Comparison of ENCODE assay signal across 30 cellular contexts in genomic region chr17:80437532-80437931, GRCh38. TPM values are rescaled to one million over a fixed set of nuclear protein-coding genes. Genes with fewer than 3 reads are reported as not detected.
"Had no signal": no experiment of that assay in that cellular context is flagged by ENCODE, and none has a peak within 500 bp of the region (broad histone marks: within the 10 kb centered on the region; RNA-seq: fewer than 3 reads in every experiment).

No MANE protein-coding gene starts in this region.

- H3K4me1 ChIP-seq: breast epithelium, foreskin keratinocyte, gastrocnemius medialis had no signal

- ATAC-seq: activated CD4-positive, CD25-positive, alpha-beta regulatory T cell treated with anti-CD3 and anti-CD28 coated beads, Interleukin-2, amount 50 U/mL, for 24 hours; activated CD8-positive, alpha-beta T cell treated with anti-CD3 and anti-CD28 coated beads for 36 hours; activated T-cell treated with anti-CD3 and anti-CD28 coated beads, Interleukin-2, amount 50 U/mL, for 4 hours; activated T-helper 17 cell treated with anti-CD3 and anti-CD28 coated beads, Interleukin-2, amount 50 U/mL, for 72 hours; foreskin keratinocyte; gastrocnemius medialis; T-helper 17 cell had no signal

- H3K4me3 ChIP-seq: breast epithelium, cardiac muscle cell, coronary artery, dorsolateral prefrontal cortex, gastrocnemius medialis had no signal

- H3K36me3 ChIP-seq: breast epithelium, cardiac muscle cell, gastrocnemius medialis, WERI-Rb-1 had no signal

- H3K27ac ChIP-seq: breast epithelium, cardiac muscle cell, coronary artery, dorsolateral prefrontal cortex, foreskin keratinocyte, gastrocnemius medialis, WERI-Rb-1 had no signal

- H3K27me3 ChIP-seq: breast epithelium, dorsolateral prefrontal cortex, gastrocnemius medialis had no signal

- H3K9me3 ChIP-seq: breast epithelium, gastrocnemius medialis had no signal

- DNase-seq: activated B cell treated with CpG ODN at 0.5 μM for 24 hours; activated CD4-positive, alpha-beta T cell treated with anti-CD3 and anti-CD28 coated beads for 48 hours; activated CD4-positive, alpha-beta T cell treated with anti-CD3 and anti-CD28 coated beads, Interleukin-2, amount 50 U/mL, for 1 hour; activated CD4-positive, alpha-beta T cell treated with anti-CD3 and anti-CD28 coated beads, Interleukin-2, amount 50 U/mL, for 48 hours; activated CD8-positive, alpha-beta memory T cell treated with anti-CD3 and anti-CD28 coated beads for 24 hours; activated CD8-positive, alpha-beta T cell treated with anti-CD3 and anti-CD28 coated beads for 36 hours; activated effector memory CD4-positive, alpha-beta T cell treated with Interleukin-2 at 50 U/mL for 16 hours; activated gamma-delta T cell treated with Interleukin-2 at 50 U/mL for 16 hours; activated naive CD4-positive, alpha-beta T cell treated with anti-CD3 and anti-CD28 coated beads, Interleukin-2, amount 50 U/mL, for 16 hours; activated naive CD4-positive, alpha-beta T cell treated with Interleukin-2 at 50 U/mL for 16 hours; activated T-cell treated with anti-CD3 and anti-CD28 coated beads, Interleukin-2, amount 50 U/mL, for 4 hours; amygdala; aorta; dorsolateral prefrontal cortex; effector memory CD4-positive, alpha-beta T cell; endodermal cell; foreskin keratinocyte; gastrocnemius medialis; glutamatergic neuron; T-helper 1 cell; T-helper 17 cell; T1000; WERI-Rb-1 had no signal

RNA-seq across cellular contexts. Expression of gene NPTX1, which starts 38.9 kb away (rescaled TPM):
- total RNA-seq: cardiac muscle cell, epithelial cell of proximal tubule, esophagus mucosa had no signal
- polyA plus RNA-seq: cardiac muscle cell, foreskin keratinocyte had no signal
